In genomic region chr12:105672171-105672570, GRCh38 we compare ENCODE assay signal across 19 cellular contexts.
DNase-seq lines count a peak whose midpoint lies in the region; ATAC-seq and TF ChIP-seq lines count a peak whose summit lies in the region.
"Had no signal": no experiment of that assay in that cellular context is flagged by ENCODE, and none has a peak within 500 bp of the region (broad histone marks: within the 10 kb centered on the region; RNA-seq: fewer than 3 reads in every experiment).

No MANE protein-coding gene starts in this region.

- no peak for TF ChIP-seq EP300 in SK-N-SH (IDR thresholded peaks at IDR 0.05; ENCODE audit: borderline replicate concordance in 1 of 2, low read depth in 1 of 2, low read length in 1 of 2)

- H3F3A ChIP-seq in SK-N-SH (replicated peaks; ENCODE audit: insufficient read depth) = no peaks in the 10 kb centered on the region

- CTCF ChIA-PET in SK-N-SH (lab: Yijun Ruan, JAX) = no interaction called here

- TF ChIP-seq POLR2A in uterus (IDR thresholded peaks at IDR 0.05) = no peak

- H3K79me2 ChIP-seq in SK-N-SH (ENCODE audit: insufficient read depth) (no peaks in the 10 kb centered on the region), hepatocyte (no peaks in the 10 kb centered on the region)

- peaks cover 0 to 4% (median 0%) of the 10 kb centered on the region in 9 donors for H3K9me3 Mint-ChIP-seq in naive thymus-derived CD8-positive, alpha-beta T cell
- H3K9me3 Mint-ChIP-seq: activated naive CD8-positive, alpha-beta T cell treated with anti-CD3 and anti-CD28 coated beads for 36 hours; T-helper 2 cell treated with Interferon-gamma antibody and Interleukin-4, amounts not matched to agents 5 μg/mL and 100 μg/mL, for 36 hours had no signal

- H3K36me3 ChIP-seq in SK-N-SH (replicated peaks in 1 of 2; ENCODE audit: control insufficient read depth in 1 of 2, insufficient read depth in 2 of 2, low read length in 1 of 2) (no peaks in the 10 kb centered on the region), hepatocyte (replicated peaks; ENCODE audit: insufficient read depth, low read depth) (no peaks in the 10 kb centered on the region), uterus (no peaks in the 10 kb centered on the region)
- H3K36me3 ChIP-seq: BLaER1, neural progenitor cell had no signal

- H2AFZ ChIP-seq in SK-N-SH (ENCODE audit: low read depth) (no peak overlapping the region; the same call in 1 of the 2 replicates), hepatocyte (no peak overlapping the region)
- H2AFZ ChIP-seq: neural progenitor cell had no signal

- no peak overlapping the region for H3K4me3 Mint-ChIP-seq in naive thymus-derived CD8-positive, alpha-beta T cell
- H3K4me3 Mint-ChIP-seq: activated naive CD8-positive, alpha-beta T cell treated with anti-CD3 and anti-CD28 coated beads for 36 hours; brain; neural progenitor cell; T-helper 2 cell treated with Interferon-gamma antibody and Interleukin-4, amounts not matched to agents 5 μg/mL and 100 μg/mL, for 36 hours had no signal

- no peak for DNase-seq in SK-N-SH
- DNase-seq in hepatocyte (ENCODE audit: low spot score) = no peak
- no peak for DNase-seq in sciatic nerve (ENCODE audit: low spot score)
- no peak for DNase-seq in uterus
- no peak for DNase-seq in COLO668 (lab: John Stamatoyannopoulos, UW; ENCODE audit: unreplicated experiment)
- no peak for DNase-seq in naive thymus-derived CD8-positive, alpha-beta T cell
- DNase-seq: activated CD4-positive, CD25-positive, alpha-beta regulatory T cell; activated naive CD8-positive, alpha-beta T cell treated with anti-CD3 and anti-CD28 coated beads for 36 hours; mesendoderm; NCI-H526 treated with DMSO at 0.1 percent for 48 hours; stimulated activated CD4-positive, alpha-beta T cell treated with anti-CD3 and anti-CD28 coated beads, Interleukin-2, amount 100 ng/mL, for 24 hours had no signal

- intact Hi-C loops in sciatic nerve (cut with DNase I) = no loop called here
- intact Hi-C loops in uterus (cut with DNase I; ENCODE audit: low total_unique reads) = no loop called here

- no peak for TF ChIP-seq CTCF in SK-N-SH (IDR thresholded peaks at IDR 0.05)
- no peak for TF ChIP-seq CTCF in hepatocyte (IDR thresholded peaks at IDR 0.05; ENCODE audit: poor library complexity)
- no peak for TF ChIP-seq CTCF in uterus (IDR thresholded peaks at IDR 0.05)

- H3K9me2 ChIP-seq in SK-N-SH = no peaks in the 10 kb centered on the region
- no peaks in the 10 kb centered on the region for H3K9me2 ChIP-seq in hepatocyte (replicated peaks; ENCODE audit: insufficient read depth)

- no peaks in the 10 kb centered on the region for H3K27me3 ChIP-seq in SK-N-SH (ENCODE audit: insufficient read depth)
- no peaks in the 10 kb centered on the region for H3K27me3 ChIP-seq in hepatocyte
- no peaks in the 10 kb centered on the region for H3K27me3 ChIP-seq in uterus
- H3K27me3 ChIP-seq: BLaER1, neural progenitor cell had no signal

- H3K27ac ChIP-seq in SK-N-SH (ENCODE audit: low read depth in 2 of 2, low read length in 1 of 2) = peak overlapping the region; percentile 57 to 65
- H3K27ac ChIP-seq in hepatocyte = peak overlapping the region; percentile 91
- peak overlapping the region; percentile 56 to 57 for H3K27ac ChIP-seq in uterus
- H3K27ac ChIP-seq: 22Rv1, BLaER1, neural progenitor cell had no signal

- H3K9ac ChIP-seq in SK-N-SH = no peak overlapping the region
- H3K9ac ChIP-seq: BLaER1, neural progenitor cell had no signal

- POLR2A ChIA-PET in SK-N-SH (lab: Yijun Ruan, JAX) = no interaction called here
- POLR2A ChIA-PET in naive thymus-derived CD8-positive, alpha-beta T cell (lab: Charles Lee) = no interaction called here

- no peak for TF ChIP-seq RAD21 in SK-N-SH (IDR thresholded peaks at IDR 0.05; ENCODE audit: low read length)

- ATAC-seq in SK-N-SH treated with all-trans-retinoic acid at 6 μM for 48 hours (no peak; the same call in 2 of the 3 replicates), sciatic nerve (peak; percentile 6), HG03342 (IDR thresholded peaks at IDR 0.05; ENCODE audit: unreplicated experiment) (no peak)
- no peak for ATAC-seq in naive thymus-derived CD8-positive, alpha-beta T cell
- ATAC-seq: HCT116 had no signal

- peaks cover 0 to 24% (median 5%) of the 10 kb centered on the region in 5 donors for H3K27me3 Mint-ChIP-seq in naive thymus-derived CD8-positive, alpha-beta T cell
- H3K27me3 Mint-ChIP-seq: activated naive CD8-positive, alpha-beta T cell treated with anti-CD3 and anti-CD28 coated beads for 36 hours; brain had no signal

- 46% methylated on average over 2 of the region's 2 CpGs for WGBS in SK-N-SH (ENCODE audit: low lambda C conversion rate)
- WGBS in hepatocyte (ENCODE audit: low lambda C conversion rate, missing lambda C conversion rate) = 50% methylated on average over 2 of the region's 2 CpGs

- no peaks in the 10 kb centered on the region for H4K20me1 ChIP-seq in SK-N-SH (ENCODE audit: insufficient read depth)
- no peaks in the 10 kb centered on the region for H4K20me1 ChIP-seq in hepatocyte (ENCODE audit: insufficient read depth, poor library complexity, severe bottlenecking)
- H4K20me1 ChIP-seq: BLaER1 had no signal

- H3K4me1 ChIP-seq in SK-N-SH (ENCODE audit: control insufficient read depth in 1 of 2, insufficient read depth in 2 of 2, low read depth in 1 of 2, low read length in 1 of 2) (peaks cover 0 to 5% of the 10 kb centered on the region in 2 experiments; a peak in 1 of 4 replicates), hepatocyte (ENCODE audit: insufficient read depth) (peaks cover 32% of the 10 kb centered on the region), uterus (peaks cover 0 to 3% of the 10 kb centered on the region in 2 donors)
- H3K4me1 ChIP-seq: neural progenitor cell had no signal

- no peak overlapping the region for H3K4me2 ChIP-seq in SK-N-SH
- no peak overlapping the region for H3K4me2 ChIP-seq in hepatocyte
- H3K4me2 ChIP-seq: BLaER1, neural progenitor cell had no signal

- H3K27ac Mint-ChIP-seq in naive thymus-derived CD8-positive, alpha-beta T cell = no peak overlapping the region
- H3K27ac Mint-ChIP-seq: activated naive CD8-positive, alpha-beta T cell treated with anti-CD3 and anti-CD28 coated beads for 36 hours; neural progenitor cell; T-helper 2 cell treated with Interferon-gamma antibody and Interleukin-4, amounts not matched to agents 5 μg/mL and 100 μg/mL, for 36 hours had no signal

- H3K4me1 Mint-ChIP-seq in naive thymus-derived CD8-positive, alpha-beta T cell = no peaks in the 10 kb centered on the region
- H3K4me1 Mint-ChIP-seq: activated naive CD8-positive, alpha-beta T cell treated with anti-CD3 and anti-CD28 coated beads for 36 hours had no signal

- H3K36me3 Mint-ChIP-seq in naive thymus-derived CD8-positive, alpha-beta T cell = no peaks in the 10 kb centered on the region
- H3K36me3 Mint-ChIP-seq: activated naive CD8-positive, alpha-beta T cell treated with anti-CD3 and anti-CD28 coated beads for 36 hours; brain had no signal

- no peaks in the 10 kb centered on the region for H3K9me3 ChIP-seq in SK-N-SH
- no peaks in the 10 kb centered on the region for H3K9me3 ChIP-seq in hepatocyte (ENCODE audit: low read depth)
- no peaks in the 10 kb centered on the region for H3K9me3 ChIP-seq in uterus

- no peak overlapping the region for H3K4me3 ChIP-seq in SK-N-SH (ENCODE audit: low read depth in 2 of 2, low read length in 1 of 2)
- H3K4me3 ChIP-seq in hepatocyte = no peak overlapping the region
- H3K4me3 ChIP-seq in uterus = no peak overlapping the region
- H3K4me3 ChIP-seq: BLaER1, neural progenitor cell had no signal

TF ChIP-seq in SK-N-SH, 30 proteins besides CTCF, POLR2A, EP300 and RAD21 (continues in another document):
- TF ChIP-seq ELF1 (IDR thresholded peaks at IDR 0.05) = no peak
- no peak for TF ChIP-seq POLR2AphosphoS5 (IDR thresholded peaks at IDR 0.05; ENCODE audit: low read depth, low read length)
- no peak for TF ChIP-seq FOXJ3 (CRISPR knock-in tag; IDR thresholded peaks at IDR 0.05)
- TF ChIP-seq EZH2phosphoT487 (IDR thresholded peaks at IDR 0.05; ENCODE audit: borderline replicate concordance, low read depth) = no peak
- TF ChIP-seq IRF3 (IDR thresholded peaks at IDR 0.05; ENCODE audit: low read depth, low read length) = no peak
- TF ChIP-seq CHD2 (IDR thresholded peaks at IDR 0.05; ENCODE audit: low read length, partially characterized antibody) = no peak
- TF ChIP-seq GABPA (IDR thresholded peaks at IDR 0.05; ENCODE audit: low read depth) = no peak

TF ChIP-seq in SK-N-SH treated with all-trans-retinoic acid at 6 μM for 48 hours, 23 proteins besides CTCF, POLR2A, EP300 and RAD21:
- TF ChIP-seq TOX (CRISPR knock-in tag; IDR thresholded peaks at IDR 0.05; ENCODE audit: borderline replicate concordance) (no peak), RARB (CRISPR knock-in tag; IDR thresholded peaks at IDR 0.05) (no peak), ZFP30 (CRISPR knock-in tag; IDR thresholded peaks at IDR 0.05) (no peak), ZNF8 (CRISPR knock-in tag; IDR thresholded peaks at IDR 0.05) (no peak), ARNTL (CRISPR knock-in tag; IDR thresholded peaks at IDR 0.05; ENCODE audit: borderline replicate concordance, low read depth) (no peak), CSDC2 (CRISPR knock-in tag; IDR thresholded peaks at IDR 0.05) (no peak)
